ENCODE assay signal across 25 cellular contexts in the genomic region with DNA sequence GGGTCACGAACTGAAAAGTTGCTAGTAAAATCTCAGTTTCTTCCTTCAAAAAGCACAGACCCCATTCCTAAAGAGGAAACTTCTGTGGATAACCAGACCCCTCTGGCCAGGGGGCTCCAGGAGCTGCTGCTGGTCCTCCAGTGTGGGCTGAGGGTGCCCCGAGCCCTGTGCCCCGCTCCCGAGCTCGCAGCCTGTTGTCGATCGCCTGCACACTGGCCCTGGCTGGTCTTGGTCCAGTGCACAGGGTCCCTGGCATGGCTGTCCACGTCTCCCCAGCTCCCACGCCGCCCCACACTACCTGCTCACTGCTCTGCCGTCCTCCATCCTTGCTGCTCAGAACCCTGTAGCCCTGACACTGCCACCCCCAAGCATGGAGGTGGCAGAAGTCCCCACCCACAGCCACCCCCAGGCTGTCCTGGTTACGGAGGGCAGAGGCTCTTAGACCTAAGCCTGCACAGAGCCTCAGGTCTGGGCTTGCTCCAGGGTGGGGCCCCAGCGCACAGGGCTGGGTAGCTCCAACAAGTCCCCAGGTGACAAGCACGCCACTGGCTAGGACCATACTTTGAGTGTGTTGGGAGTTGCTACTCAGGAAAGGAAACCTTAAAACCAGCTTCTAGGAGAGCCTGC.
"Had no signal": no experiment of that assay in that cellular context is flagged by ENCODE, and none has a peak within 500 bp of the region (broad histone marks: within the 10 kb centered on the region; RNA-seq: fewer than 3 reads in every experiment).

No MANE protein-coding gene starts in this region.

- H3K4me3 Mint-ChIP-seq: activated B cell treated with CpG ODN at 0.5 μM for 24 hours; activated CD4-positive, alpha-beta memory T cell treated with anti-CD3 and anti-CD28 coated beads for 36 hours; activated naive CD4-positive, alpha-beta T cell treated with anti-CD3 and anti-CD28 coated beads, Interleukin-2, amount 10 ng/mL, durations not matched to agents 7 days and 5 days; activated naive CD8-positive, alpha-beta T cell treated with anti-CD3 and anti-CD28 coated beads, Interleukin-2, amount 50 U/mL, for 24 hours; activated T-helper 17 cell treated with anti-CD3 and anti-CD28 coated beads, Interleukin-2, amount 50 U/mL, for 72 hours; brain; central memory CD8-positive, alpha-beta T cell; immature natural killer cell; stimulated activated effector memory CD8-positive, alpha-beta T cell treated with anti-CD3 and anti-CD28 coated beads, Interleukin-12 subunit alpha, Interleukin-12 subunit beta, amount 100 ng/mL, for 72 hours; T-cell had no signal

- H3K27ac ChIP-seq: coronary artery, heart right ventricle, right atrium auricular region, thoracic aorta, upper lobe of left lung had no signal

- H3K4me1 Mint-ChIP-seq: activated naive CD4-positive, alpha-beta T cell treated with anti-CD3 and anti-CD28 coated beads, Interleukin-2, amount 10 ng/mL, durations not matched to agents 7 days and 5 days; activated naive CD8-positive, alpha-beta T cell treated with anti-CD3 and anti-CD28 coated beads, Interleukin-2, amount 50 U/mL, for 24 hours; activated T-helper 17 cell treated with anti-CD3 and anti-CD28 coated beads, Interleukin-2, amount 50 U/mL, for 72 hours; T-cell had no signal

- H3K27me3 Mint-ChIP-seq: activated CD4-positive, alpha-beta memory T cell treated with anti-CD3 and anti-CD28 coated beads for 36 hours had no signal

- H3K27me3 ChIP-seq: right atrium auricular region, upper lobe of left lung had no signal

- ATAC-seq: activated naive CD8-positive, alpha-beta T cell treated with anti-CD3 and anti-CD28 coated beads, Interleukin-2, amount 50 U/mL, for 24 hours; activated T-helper 17 cell treated with anti-CD3 and anti-CD28 coated beads, Interleukin-2, amount 50 U/mL, for 72 hours; heart right ventricle; left colon; stimulated activated effector memory CD8-positive, alpha-beta T cell treated with anti-CD3 and anti-CD28 coated beads, Interleukin-12 subunit alpha, Interleukin-12 subunit beta, amount 100 ng/mL, for 72 hours; T-cell had no signal

- H3K9me3 Mint-ChIP-seq: activated B cell treated with CpG ODN at 0.5 μM for 24 hours; activated CD4-positive, alpha-beta memory T cell treated with anti-CD3 and anti-CD28 coated beads for 36 hours; activated naive CD4-positive, alpha-beta T cell treated with anti-CD3 and anti-CD28 coated beads, Interleukin-2, amount 10 ng/mL, durations not matched to agents 7 days and 5 days; activated naive CD8-positive, alpha-beta T cell treated with anti-CD3 and anti-CD28 coated beads, Interleukin-2, amount 50 U/mL, for 24 hours; activated T-helper 17 cell treated with anti-CD3 and anti-CD28 coated beads, Interleukin-2, amount 50 U/mL, for 72 hours; central memory CD8-positive, alpha-beta T cell; immature natural killer cell; stimulated activated effector memory CD8-positive, alpha-beta T cell treated with anti-CD3 and anti-CD28 coated beads, Interleukin-12 subunit alpha, Interleukin-12 subunit beta, amount 100 ng/mL, for 72 hours; T-cell had no signal

- H3K27ac Mint-ChIP-seq: activated B cell treated with CpG ODN at 0.5 μM for 24 hours; activated CD4-positive, alpha-beta memory T cell treated with anti-CD3 and anti-CD28 coated beads for 36 hours; activated naive CD4-positive, alpha-beta T cell treated with anti-CD3 and anti-CD28 coated beads, Interleukin-2, amount 10 ng/mL, durations not matched to agents 7 days and 5 days; activated naive CD8-positive, alpha-beta T cell treated with anti-CD3 and anti-CD28 coated beads, Interleukin-2, amount 50 U/mL, for 24 hours; activated T-helper 17 cell treated with anti-CD3 and anti-CD28 coated beads, Interleukin-2, amount 50 U/mL, for 72 hours; immature natural killer cell; progenitor cell of endocrine pancreas; stimulated activated effector memory CD8-positive, alpha-beta T cell treated with anti-CD3 and anti-CD28 coated beads, Interleukin-12 subunit alpha, Interleukin-12 subunit beta, amount 100 ng/mL, for 72 hours; T-cell had no signal

- H3K36me3 ChIP-seq: heart right ventricle, right atrium auricular region, thoracic aorta, upper lobe of left lung had no signal

- H3K4me3 ChIP-seq: coronary artery, heart right ventricle, right atrium auricular region, thoracic aorta, upper lobe of left lung had no signal

- DNase-seq: activated B cell treated with CpG ODN at 0.5 μM for 24 hours; activated CD4-positive, alpha-beta memory T cell treated with anti-CD3 and anti-CD28 coated beads for 36 hours; activated CD4-positive, alpha-beta T cell treated with anti-CD3 and anti-CD28 coated beads for 4 hours; activated naive CD8-positive, alpha-beta T cell treated with anti-CD3 and anti-CD28 coated beads, Interleukin-2, amount 50 U/mL, for 24 hours; activated T-cell treated with anti-CD3 and anti-CD28 coated beads for 4 hours; anterior cingulate cortex; erythroblast; heart right ventricle; immature natural killer cell; left colon; midbrain; small intestine; stimulated activated CD4-positive, alpha-beta T cell treated with anti-CD3 and anti-CD28 coated beads, Interleukin-4, amount 100 ng/mL, for 1 hour; T-cell; T-helper 9 cell; upper lobe of left lung had no signal

- H3K36me3 Mint-ChIP-seq: activated CD4-positive, alpha-beta memory T cell treated with anti-CD3 and anti-CD28 coated beads for 36 hours; activated naive CD4-positive, alpha-beta T cell treated with anti-CD3 and anti-CD28 coated beads, Interleukin-2, amount 10 ng/mL, durations not matched to agents 7 days and 5 days; brain; immature natural killer cell; stimulated activated effector memory CD8-positive, alpha-beta T cell treated with anti-CD3 and anti-CD28 coated beads, Interleukin-12 subunit alpha, Interleukin-12 subunit beta, amount 100 ng/mL, for 72 hours; T-cell had no signal
